Comparison of ENCODE assay signal across 13 cellular contexts in genomic region chr2:226644342-226644957, GRCh38.
DNase-seq lines count a peak whose midpoint lies in the region; ATAC-seq and TF ChIP-seq lines count a peak whose summit lies in the region.
"Had no signal": no experiment of that assay in that cellular context is flagged by ENCODE, and none has a peak within 500 bp of the region (broad histone marks: within the 10 kb centered on the region; RNA-seq: fewer than 3 reads in every experiment).

No MANE protein-coding gene starts in this region.

- peak overlapping the region; percentile 2 to 49 (median 37) for H3K27ac Mint-ChIP-seq in nephron
- H3K27ac Mint-ChIP-seq: activated CD8-positive, alpha-beta memory T cell treated with anti-CD3 and anti-CD28 coated beads, Interleukin-2, amount 10 ng/mL, durations not matched to agents 7 days and 5 days had no signal

- no peaks in the 10 kb centered on the region for H3K27me3 ChIP-seq in SJSA1 (replicated peaks)
- no peaks in the 10 kb centered on the region for H3K27me3 ChIP-seq in PC-9 (ENCODE audit: insufficient read depth, low read depth)

- ATAC-seq in HG02852 (IDR thresholded peaks at IDR 0.05; ENCODE audit: unreplicated experiment), result no peak
- ATAC-seq: A549; activated CD8-positive, alpha-beta memory T cell treated with anti-CD3 and anti-CD28 coated beads, Interleukin-2, amount 10 ng/mL, durations not matched to agents 7 days and 5 days; mucosa of descending colon had no signal

- H3K4me2 ChIP-seq in PC-9, result no peak overlapping the region
- H3K4me2 ChIP-seq: A549 had no signal

- no peaks in the 10 kb centered on the region for H3K79me2 ChIP-seq in PC-9 (ENCODE audit: low read depth)

- no peak overlapping the region for H2AFZ ChIP-seq in PC-9

- no peaks in the 10 kb centered on the region for H3K9me2 ChIP-seq in PC-9 (ENCODE audit: insufficient read depth)

- CTCF ChIA-PET in PC-9 (lab: Charles Lee), result no interaction called here

- H3K9me3 ChIP-seq in SJSA1 (replicated peaks), result no peaks in the 10 kb centered on the region
- peaks cover 12% of the 10 kb centered on the region for H3K9me3 ChIP-seq in PC-9 (ENCODE audit: insufficient read depth, low read depth)
- H3K9me3 ChIP-seq: mucosa of descending colon had no signal

- no TSS peak for BruUV-seq in PC-9 (replicated peaks; lab: Mats Ljungman, UMichigan)

- TF ChIP-seq CTCF in fibroblast of the aortic adventitia (IDR thresholded peaks at IDR 0.05; ENCODE audit: insufficient read depth, low read length), result no peak
- TF ChIP-seq CTCF in nephron (IDR thresholded peaks at IDR 0.05; ENCODE audit: unreplicated experiment in 3 of 3), result no peak
- no peak for TF ChIP-seq CTCF in PC-9 (conservative IDR thresholded peaks at IDR 0.05)
- TF ChIP-seq CTCF in GM10266 (IDR thresholded peaks at IDR 0.05; ENCODE audit: control insufficient read depth, insufficient read depth, low read depth, missing control alignments), result no peak

- H3K27ac ChIP-seq in SJSA1 (peak overlapping the region; percentile 52), PC-9 (no peak overlapping the region)

- H3K9me3 Mint-ChIP-seq in nephron, result peaks cover 16% of the 10 kb centered on the region

- H3K4me1 ChIP-seq in SJSA1 (replicated peaks) (peaks cover 38% of the 10 kb centered on the region), PC-9 (replicated peaks; ENCODE audit: insufficient read depth) (peaks cover under 1% of the 10 kb centered on the region)

- intact Hi-C loops in PC-9 (cut with micrococcal nuclease; ENCODE audit: unreplicated experiment), result no loop called here

- DNase-seq in AG08395 (ENCODE audit: low spot score) (peak; percentile 56), SJSA1 (ENCODE audit: low read depth in 1 of 2, low spot score in 2 of 2) (peak in 1 of 2 experiments; percentile 46), fibroblast of the aortic adventitia (ENCODE audit: low read depth) (peak; percentile 80), PC-9 (no peak), GM10266 (ENCODE audit: extremely low spot score) (no peak), cortex of kidney (lab: John Stamatoyannopoulos, UW) (no peak)
- DNase-seq: activated CD8-positive, alpha-beta memory T cell treated with anti-CD3 and anti-CD28 coated beads, Interleukin-2, amount 10 ng/mL, durations not matched to agents 7 days and 5 days; mucosa of descending colon; NCI-H446 treated with DMSO at 0.1 percent for 48 hours; SHP77 had no signal

- no peaks in the 10 kb centered on the region for H3K27me3 Mint-ChIP-seq in nephron (ENCODE audit: low read depth)

- H3K4me3 ChIP-seq in SJSA1, result no peak overlapping the region
- H3K4me3 ChIP-seq in fibroblast of the aortic adventitia (ENCODE audit: low read depth, low read length), result no peak overlapping the region
- no peak overlapping the region for H3K4me3 ChIP-seq in PC-9
- H3K4me3 ChIP-seq: A549, mucosa of descending colon had no signal

- no peaks in the 10 kb centered on the region for H4K20me1 ChIP-seq in PC-9 (ENCODE audit: insufficient read depth)

- peaks cover 22% of the 10 kb centered on the region for H3K4me1 Mint-ChIP-seq in nephron

- peaks cover 2% of the 10 kb centered on the region; the same call in 1 of the 2 replicates for H3F3A ChIP-seq in PC-9 (ENCODE audit: insufficient read depth, low read depth)

- peaks cover 12% of the 10 kb centered on the region for H3K36me3 Mint-ChIP-seq in nephron (ENCODE audit: low read depth)

- no peak overlapping the region for H3K4me3 Mint-ChIP-seq in nephron
- H3K4me3 Mint-ChIP-seq: activated CD8-positive, alpha-beta memory T cell treated with anti-CD3 and anti-CD28 coated beads, Interleukin-2, amount 10 ng/mL, durations not matched to agents 7 days and 5 days had no signal

- POLR2A ChIA-PET in PC-9 (lab: Charles Lee; ENCODE audit: unreplicated experiment), result no interaction called here

- H3K36me3 ChIP-seq in SJSA1 (no peaks in the 10 kb centered on the region; the same call in 1 of the 2 replicates), PC-9 (ENCODE audit: low read depth) (no peaks in the 10 kb centered on the region; the same call in 1 of the 2 replicates)

Comparison
In these comparisons a context has a peak if more than half of its experiments do, and no peak if none do; other contexts are left out.
1. DNase-seq: peak in AG08395 (single experiment) and fibroblast of the aortic adventitia (single experiment); none in PC-9 (0 of 2), GM10266 (single experiment) and cortex of kidney (single experiment).